In the genomic region with DNA sequence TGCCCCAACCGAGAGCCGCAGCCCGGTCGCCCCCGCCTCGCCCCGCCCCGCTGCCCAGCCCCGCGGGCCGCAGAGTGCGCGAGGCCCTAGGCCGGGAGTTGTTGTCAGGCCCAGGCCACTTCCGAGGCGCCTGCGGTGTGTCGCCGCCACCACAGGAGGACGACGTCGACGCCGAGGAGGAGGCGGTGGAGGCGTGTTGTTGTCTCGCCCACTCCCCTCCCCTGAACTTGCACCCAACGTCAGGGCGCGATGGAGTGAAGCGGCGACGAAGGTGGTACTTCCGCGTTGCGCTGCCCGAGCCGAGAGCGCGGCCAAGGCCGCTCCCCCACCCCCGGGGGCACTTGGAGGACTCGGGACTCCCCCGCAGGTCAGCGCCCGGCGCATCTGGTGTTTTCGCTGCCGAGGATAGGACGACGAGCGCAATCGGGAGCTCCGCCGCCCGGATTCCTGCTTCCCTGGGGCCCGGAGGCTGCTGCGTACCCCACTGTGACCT, we compare ENCODE assay signal across 8 cellular contexts. TPM values are rescaled to one million over a fixed set of nuclear protein-coding genes. Genes with fewer than 3 reads are reported as not detected.
A peak's percentile ranks its signal among the peaks of the same experiment; 100 is the strongest.
DNase-seq lines count a peak whose midpoint lies in the region; ATAC-seq lines count a peak whose summit lies in the region.

TSS of gene CDK13 (plus strand) at position 277 of the 493 bp plus-strand sequence. CDS start 386 bp downstream, outside the sequence.

- DNase-seq in GM19238 (ENCODE audit: insufficient read length, low spot score) (peak; percentile 77), NK-92 (lab: John Stamatoyannopoulos, UW; ENCODE audit: unreplicated experiment) (peak; percentile 54), mesendoderm (peak; percentile 92)
- peak; percentile 92 for DNase-seq in activated CD8-positive, alpha-beta memory T cell treated with anti-CD3 and anti-CD28 coated beads for 24 hours
- DNase-seq in effector memory CD8-positive, alpha-beta T cell, result peak; percentile 95
- peak; percentile 75 for DNase-seq in stimulated activated CD8-positive, alpha-beta memory T cell treated with anti-CD3 and anti-CD28 coated beads, Interleukin-15, amount 100 ng/mL, for 1 hour (ENCODE audit: low read depth)

- peak within 1 kb of the TSS; percentile 92 to 100 (median 96) for H3K4me3 ChIP-seq in BLaER1 treated with 17β-estradiol and CSF1 and Interleukin-3, amounts not matched to agents 10 nM and 100 nM
- H3K4me3 ChIP-seq in mesendoderm (ENCODE audit: low read length), result peak within 1 kb of the TSS; percentile 87

- peak within 1 kb of the TSS; percentile 89 to 90 for H3K4me3 Mint-ChIP-seq in effector memory CD8-positive, alpha-beta T cell

- peaks cover 38 to 49% (median 47%) of the 10 kb centered on the region in 11 experiments for H4K20me1 ChIP-seq in BLaER1 treated with 17β-estradiol and CSF1 and Interleukin-3, amounts not matched to agents 10 nM and 100 nM

- peak within 1 kb of the TSS; percentile 97 for H3K27ac Mint-ChIP-seq in effector memory CD8-positive, alpha-beta T cell

- no peaks in the 10 kb centered on the region for H3K27me3 ChIP-seq in BLaER1 treated with 17β-estradiol and CSF1 and Interleukin-3, amounts not matched to agents 10 nM and 100 nM
- no peaks in the 10 kb centered on the region for H3K27me3 ChIP-seq in mesendoderm (ENCODE audit: insufficient read depth, low read length, poor library complexity)

- no peaks in the 10 kb centered on the region for H3K9me3 Mint-ChIP-seq in effector memory CD8-positive, alpha-beta T cell

- H3K79me2 ChIP-seq in mesendoderm (ENCODE audit: control insufficient read depth, insufficient read depth, low read length), result peaks cover 36% of the 10 kb centered on the region

- H3K23ac ChIP-seq in mesendoderm (ENCODE audit: low read length), result peak within 1 kb of the TSS; percentile 100

- H3K18ac ChIP-seq in mesendoderm (ENCODE audit: low read length), result peak within 1 kb of the TSS; percentile 69

- peak within 1 kb of the TSS; percentile 49 for H3K4ac ChIP-seq in mesendoderm (ENCODE audit: low read depth, low read length)

- H2BK120ac ChIP-seq in mesendoderm (ENCODE audit: low read depth, low read length), result no peak within 1 kb of the TSS

- no peaks in the 10 kb centered on the region for H3K79me1 ChIP-seq in mesendoderm (ENCODE audit: low read length)

- H4K8ac ChIP-seq in mesendoderm (ENCODE audit: low read depth, low read length), result no peak within 1 kb of the TSS

- peak within 1 kb of the TSS; percentile 97 to 100 (median 99) for H3K9ac ChIP-seq in BLaER1 treated with 17β-estradiol and CSF1 and Interleukin-3, amounts not matched to agents 10 nM and 100 nM
- peak within 1 kb of the TSS; percentile 97 for H3K9ac ChIP-seq in mesendoderm (ENCODE audit: low read length)

- peak within 1 kb of the TSS; percentile 87 to 97 (median 91) for H3K4me2 ChIP-seq in BLaER1 treated with 17β-estradiol and CSF1 and Interleukin-3, amounts not matched to agents 10 nM and 100 nM
- peak within 1 kb of the TSS; percentile 57 for H3K4me2 ChIP-seq in mesendoderm (ENCODE audit: low read length)

- H3K36me3 Mint-ChIP-seq in effector memory CD8-positive, alpha-beta T cell (ENCODE audit: insufficient read depth), result peaks cover 34% of the 10 kb centered on the region

- peaks cover 0 to 14% (median 0%) of the 10 kb centered on the region in 11 experiments; a peak in 7 of 22 replicates for H3K36me3 ChIP-seq in BLaER1 treated with 17β-estradiol and CSF1 and Interleukin-3, amounts not matched to agents 10 nM and 100 nM
- H3K36me3 ChIP-seq in mesendoderm (ENCODE audit: control insufficient read depth, insufficient read depth, low read length), result no peaks in the 10 kb centered on the region

- no CpG with 5 or more reads among the region's 58 CpGs for WGBS in mesendoderm (ENCODE audit: extremely low coverage, insufficient coverage, low lambda C conversion rate)

- peaks cover 31 to 40% (median 33%) of the 10 kb centered on the region in 10 experiments for H3K4me1 ChIP-seq in BLaER1 treated with 17β-estradiol and CSF1 and Interleukin-3, amounts not matched to agents 10 nM and 100 nM
- H3K4me1 ChIP-seq in mesendoderm (ENCODE audit: control insufficient read depth, low read depth, low read length), result peaks cover 2% of the 10 kb centered on the region

- H2BK15ac ChIP-seq in mesendoderm (replicated peaks; ENCODE audit: low read depth), result no peak within 1 kb of the TSS

- H3K27me3 Mint-ChIP-seq in effector memory CD8-positive, alpha-beta T cell, result no peaks in the 10 kb centered on the region

- H4K5ac ChIP-seq in mesendoderm (ENCODE audit: low read length), result no peak within 1 kb of the TSS

- peak within 1 kb of the TSS; percentile 95 to 100 (median 99) for H3K27ac ChIP-seq in BLaER1 treated with 17β-estradiol and CSF1 and Interleukin-3, amounts not matched to agents 10 nM and 100 nM
- H3K27ac ChIP-seq in mesendoderm (ENCODE audit: low read depth, low read length), result peak within 1 kb of the TSS; percentile 97

- ATAC-seq in HG03439 (IDR thresholded peaks at IDR 0.05; ENCODE audit: unreplicated experiment), result peak; percentile 41
- ATAC-seq in effector memory CD8-positive, alpha-beta T cell (replicated peaks), result peak; percentile 64

- peak within 1 kb of the TSS; percentile 78 for H2BK5ac ChIP-seq in mesendoderm (ENCODE audit: low read length)

- peak within 1 kb of the TSS; percentile 97 for H3K56ac ChIP-seq in mesendoderm (ENCODE audit: low read length)

- H2AK5ac ChIP-seq in mesendoderm (ENCODE audit: low read length), result no peak within 1 kb of the TSS

- H3K9me3 ChIP-seq in BLaER1 treated with 17β-estradiol and CSF1 and Interleukin-3, amounts not matched to agents 10 nM and 100 nM (replicated peaks in 1 of 11), result no peaks in the 10 kb centered on the region

- peaks cover 26 to 30% of the 10 kb centered on the region in 2 donors for H3K4me1 Mint-ChIP-seq in effector memory CD8-positive, alpha-beta T cell (ENCODE audit: low read depth in 2 of 2)

RNA-seq across cellular contexts. Expression of gene CDK13, which starts in this region (rescaled TPM):
- polyA plus RNA-seq in mesendoderm (2013, experiment 1 of 2), result 24.9 TPM
- 24.3 TPM for polyA plus RNA-seq in mesendoderm (2013, experiment 2 of 2)

Comparison
In these comparisons a context has a peak if more than half of its experiments do, and no peak if none do; other contexts are left out.
1. Peak in every context shown above with its lines: DNase-seq, ATAC-seq, H3K4me3 ChIP-seq and H3K27ac ChIP-seq.